8 cellular contexts compared by ENCODE assay signal in genomic region chr11:64745523-64746328, GRCh38. TPM values are rescaled to one million over a fixed set of nuclear protein-coding genes. Genes with fewer than 3 reads are reported as not detected.
DNase-seq lines count a peak whose midpoint lies in the region; ATAC-seq lines count a peak whose summit lies in the region.

No MANE protein-coding gene starts in this region.

- peaks cover 19% of the 10 kb centered on the region for H3K27me3 ChIP-seq in MG63

- peaks cover 27% of the 10 kb centered on the region for H3K4me1 Mint-ChIP-seq in activated naive CD8-positive, alpha-beta T cell treated with anti-CD3 and anti-CD28 coated beads, Interleukin-2, amount 10 ng/mL, durations not matched to agents 7 days and 5 days

- no peak overlapping the region for H3K4me3 ChIP-seq in MG63

- H3K9me3 Mint-ChIP-seq in activated naive CD8-positive, alpha-beta T cell treated with anti-CD3 and anti-CD28 coated beads, Interleukin-2, amount 10 ng/mL, durations not matched to agents 7 days and 5 days = no peaks in the 10 kb centered on the region

- H3K36me3 Mint-ChIP-seq in activated naive CD8-positive, alpha-beta T cell treated with anti-CD3 and anti-CD28 coated beads, Interleukin-2, amount 10 ng/mL, durations not matched to agents 7 days and 5 days = peaks cover 4% of the 10 kb centered on the region

- peak overlapping the region; percentile 96 for H3K4me3 Mint-ChIP-seq in activated naive CD8-positive, alpha-beta T cell treated with anti-CD3 and anti-CD28 coated beads, Interleukin-2, amount 10 ng/mL, durations not matched to agents 7 days and 5 days

- no peaks in the 10 kb centered on the region for H3K36me3 ChIP-seq in MG63

- peak; percentile 44 for ATAC-seq in activated naive CD8-positive, alpha-beta T cell treated with anti-CD3 and anti-CD28 coated beads, Interleukin-2, amount 10 ng/mL, durations not matched to agents 7 days and 5 days (ENCODE audit: low read depth)
- no peak for ATAC-seq in GM21360 (IDR thresholded peaks at IDR 0.05; ENCODE audit: unreplicated experiment)

- in situ Hi-C loops in SK-MEL-5 (cut with HindIII; ENCODE audit: low pct_unique_long_range_greater_than_20kb, low sequenced_read_pairs) = no loop called here

- DNase-seq in DMS53 (lab: John Stamatoyannopoulos, UW) (peak; percentile 44), DMS53 treated with DMSO at 0.1 percent for 48 hours (lab: John Stamatoyannopoulos, UW; ENCODE audit: unreplicated experiment) (no peak), SK-MEL-5 (ENCODE audit: low read depth, low spot score) (peak; percentile 52), hepatic stellate cell (ENCODE audit: low spot score) (peak; percentile 92), retina (peak; percentile 77), MG63 (no peak)
- peak; percentile 88 for DNase-seq in activated naive CD8-positive, alpha-beta T cell treated with anti-CD3 and anti-CD28 coated beads, Interleukin-2, amount 10 ng/mL, durations not matched to agents 7 days and 5 days

- H3K27me3 Mint-ChIP-seq in activated naive CD8-positive, alpha-beta T cell treated with anti-CD3 and anti-CD28 coated beads, Interleukin-2, amount 10 ng/mL, durations not matched to agents 7 days and 5 days = no peaks in the 10 kb centered on the region

- no peaks in the 10 kb centered on the region for H3K9me3 ChIP-seq in MG63

- H3K27ac Mint-ChIP-seq in activated naive CD8-positive, alpha-beta T cell treated with anti-CD3 and anti-CD28 coated beads, Interleukin-2, amount 10 ng/mL, durations not matched to agents 7 days and 5 days = peak overlapping the region; percentile 98

- POLR2A ChIA-PET in activated naive CD8-positive, alpha-beta T cell treated with anti-CD3 and anti-CD28 coated beads, Interleukin-2, amount 10 ng/mL, durations not matched to agents 7 days and 5 days (lab: Charles Lee) = interaction anchor here (0.6 to 7.5 kb wide), 13 partner anchors 19 to 561 kb away, joined by 3 to 278 read pairs (median 10); partner anchors contain the start of genes MAP4K2, PYGM, SF1 and ZNHIT2

RNA-seq across cellular contexts. Expression of gene RASGRP2, which starts 1.8 kb away (rescaled TPM):
- 0.19 TPM in 1 of 2 replicates, not detected in the other for total RNA-seq in SK-MEL-5 (2014; rRNA removed; shearing (Covaris generic))
- polyA plus RNA-seq in SK-MEL-5 (2015; cell fraction: cytosol; rRNA removed) = 0.21 TPM in 1 of 2 replicates, not detected in the other
- 1.0 and 3.5 TPM in 2 replicates for polyA plus RNA-seq in SK-MEL-5 (2015; cell fraction: nucleus; rRNA removed)
- total RNA-seq in activated naive CD8-positive, alpha-beta T cell treated with anti-CD3 and anti-CD28 coated beads, Interleukin-2, amount 10 ng/mL, durations not matched to agents 7 days and 5 days = 100 to 1,000 TPM; 159 to 162 TPM
- total RNA-seq in MG63 (2014; rRNA removed; shearing (Covaris generic); ENCODE audit: low replicate concordance) = not detected in 2 replicates

RNA-seq across cellular contexts. Expression of gene PYGM, which starts 14.0 kb away (rescaled TPM):
- total RNA-seq in SK-MEL-5 (2014; rRNA removed; shearing (Covaris generic)) = 0.05 and 0.08 TPM in 2 replicates
- 0.02 and 0.05 TPM in 2 replicates for polyA plus RNA-seq in SK-MEL-5 (2015; cell fraction: cytosol; rRNA removed)
- 1.2 and 1.5 TPM in 2 replicates for polyA plus RNA-seq in SK-MEL-5 (2015; cell fraction: nucleus; rRNA removed)
- 1 to 10 TPM; 3.8 to 7.2 TPM for total RNA-seq in activated naive CD8-positive, alpha-beta T cell treated with anti-CD3 and anti-CD28 coated beads, Interleukin-2, amount 10 ng/mL, durations not matched to agents 7 days and 5 days
- not detected in 2 replicates for total RNA-seq in MG63 (2014; rRNA removed; shearing (Covaris generic); ENCODE audit: low replicate concordance)

RNA-seq across cellular contexts. Expression of gene NRXN2, which starts 22.7 kb away (rescaled TPM):
- total RNA-seq in SK-MEL-5 (2014; rRNA removed; shearing (Covaris generic)) = 0.43 and 0.77 TPM in 2 replicates
- polyA plus RNA-seq in SK-MEL-5 (2015; cell fraction: cytosol; rRNA removed) = 0.11 and 1.0 TPM in 2 replicates
- polyA plus RNA-seq in SK-MEL-5 (2015; cell fraction: nucleus; rRNA removed) = 0.38 and 0.42 TPM in 2 replicates
- under 1 TPM in 1 of 2 experiments, not detected in 1; 0.36 TPM for total RNA-seq in activated naive CD8-positive, alpha-beta T cell treated with anti-CD3 and anti-CD28 coated beads, Interleukin-2, amount 10 ng/mL, durations not matched to agents 7 days and 5 days
- total RNA-seq in MG63 (2014; rRNA removed; shearing (Covaris generic); ENCODE audit: low replicate concordance) = 4.2 and 12.7 TPM in 2 replicates

RNA-seq across cellular contexts. Expression of gene SF1, which starts 32.6 kb away (rescaled TPM):
- 53.3 and 57.4 TPM in 2 replicates for total RNA-seq in SK-MEL-5 (2014; rRNA removed; shearing (Covaris generic))
- 135 and 178 TPM in 2 replicates for polyA plus RNA-seq in SK-MEL-5 (2015; cell fraction: cytosol; rRNA removed)
- polyA plus RNA-seq in SK-MEL-5 (2015; cell fraction: nucleus; rRNA removed) = 397 and 481 TPM in 2 replicates
- 100 to 1,000 TPM; 519 to 524 TPM for total RNA-seq in activated naive CD8-positive, alpha-beta T cell treated with anti-CD3 and anti-CD28 coated beads, Interleukin-2, amount 10 ng/mL, durations not matched to agents 7 days and 5 days
- 70.1 and 72.2 TPM in 2 replicates for total RNA-seq in MG63 (2014; rRNA removed; shearing (Covaris generic); ENCODE audit: low replicate concordance)

RNA-seq across cellular contexts. Expression of gene MAP4K2, which starts 57.3 kb away (rescaled TPM):
- total RNA-seq in SK-MEL-5 (2014; rRNA removed; shearing (Covaris generic)) = 14.9 and 16.3 TPM in 2 replicates
- polyA plus RNA-seq in SK-MEL-5 (2015; cell fraction: cytosol; rRNA removed) = 28.9 and 34.8 TPM in 2 replicates
- 43.4 and 44.6 TPM in 2 replicates for polyA plus RNA-seq in SK-MEL-5 (2015; cell fraction: nucleus; rRNA removed)
- 10 to 100 TPM; 92.0 to 96.2 TPM for total RNA-seq in activated naive CD8-positive, alpha-beta T cell treated with anti-CD3 and anti-CD28 coated beads, Interleukin-2, amount 10 ng/mL, durations not matched to agents 7 days and 5 days
- 6.2 and 14.8 TPM in 2 replicates for total RNA-seq in MG63 (2014; rRNA removed; shearing (Covaris generic); ENCODE audit: low replicate concordance)

Comparison
In these comparisons a context has a peak if more than half of its experiments do, and no peak if none do; other contexts are left out.
1. DNase-seq: peak in DMS53 (single experiment), SK-MEL-5 (single experiment), activated naive CD8-positive, alpha-beta T cell treated with anti-CD3 and anti-CD28 coated beads, Interleukin-2, amount 10 ng/mL, durations not matched to agents 7 days and 5 days (single experiment), hepatic stellate cell (single experiment) and retina (single experiment); none in DMS53 treated with DMSO at 0.1 percent for 48 hours (single experiment) and MG63 (single experiment).
2. RNA of gene RASGRP2, which starts 1.8 kb away (total RNA-seq): 159 to 162 TPM in activated naive CD8-positive, alpha-beta T cell treated with anti-CD3 and anti-CD28 coated beads, Interleukin-2, amount 10 ng/mL, durations not matched to agents 7 days and 5 days; 0.19 TPM in SK-MEL-5 and not detected in MG63; every median in the first group is over 100 times any median in the second.